Comparison of ENCODE assay signal across 22 cellular contexts in genomic region chr10:71081912-71082311, GRCh38.
A peak's percentile ranks its signal among the peaks of the same experiment; 100 is the strongest.
DNase-seq lines count a peak whose midpoint lies in the region; TF ChIP-seq lines count a peak whose summit lies in the region.
"Had no signal": no experiment of that assay in that cellular context is flagged by ENCODE, and none has a peak within 500 bp of the region (broad histone marks: within the 10 kb centered on the region; RNA-seq: fewer than 3 reads in every experiment).

No MANE protein-coding gene starts in this region.

- no peak overlapping the region for H3K27ac ChIP-seq in endodermal cell (ENCODE audit: low read depth, low read length)
- H3K27ac ChIP-seq: thyroid gland had no signal

- H3K9ac ChIP-seq in endodermal cell (ENCODE audit: extremely low read depth, low read length, poor library complexity, severe bottlenecking), result no peak overlapping the region

- no peak overlapping the region for H3K4me3 Mint-ChIP-seq in endodermal cell
- H3K4me3 Mint-ChIP-seq: HFFc6; memory B cell; T-helper 2 cell treated with Interferon-gamma antibody and Interleukin-4, amounts not matched to agents 5 μg/mL and 100 μg/mL, for 36 hours had no signal

- DNase-seq in 8988T (peak; percentile 1), GM13976 (ENCODE audit: low spot score) (peak; percentile 6), endodermal cell (peak; percentile 16), retina (peak; percentile 7), T-helper 2 cell (no peak), midbrain (lab: John Stamatoyannopoulos, UW) (no peak), HCEC 1CT (no peak)
- DNase-seq in activated CD4-positive, alpha-beta T cell treated with anti-CD3 and anti-CD28 coated beads for 4 hours, result no peak
- DNase-seq: activated naive CD4-positive, alpha-beta T cell; activated T-cell treated with anti-CD3 and anti-CD28 coated beads for 4 hours; amniotic stem cell; cortex of kidney; HFFc6; IMR-90; NCI-H1105; NCI-H2081; NCI-H345; nucleus accumbens; stimulated activated naive CD8-positive, alpha-beta T cell treated with anti-CD3 and anti-CD28 coated beads, Interleukin-15, Interleukin-2, amounts not matched to agents 100 U/mL and 50 U/mL, for 24 hours; thyroid gland had no signal

- H3K4me1 Mint-ChIP-seq in endodermal cell, result no peaks in the 10 kb centered on the region
- H3K4me1 Mint-ChIP-seq: memory B cell had no signal

- no peaks in the 10 kb centered on the region for H3K9me3 Mint-ChIP-seq in endodermal cell
- H3K9me3 Mint-ChIP-seq: HFFc6; memory B cell; T-helper 2 cell treated with Interferon-gamma antibody and Interleukin-4, amounts not matched to agents 5 μg/mL and 100 μg/mL, for 36 hours had no signal

- H3K4me1 ChIP-seq in endodermal cell (ENCODE audit: control insufficient read depth, insufficient read depth, low read length), result no peaks in the 10 kb centered on the region
- H3K4me1 ChIP-seq: thyroid gland had no signal

- no peaks in the 10 kb centered on the region for H3K36me3 Mint-ChIP-seq in endodermal cell (ENCODE audit: low read depth)
- H3K36me3 Mint-ChIP-seq: memory B cell had no signal

- 91 to 100% methylated on average over 1 to 2 of the region's 2 CpGs for WGBS in endodermal cell (ENCODE audit: insufficient coverage in 1 of 2, insufficient read length in 1 of 2), 2 experiments

- no peak overlapping the region for H3K4me3 ChIP-seq in endodermal cell (ENCODE audit: low read length)
- H3K4me3 ChIP-seq: thyroid gland had no signal

- in situ Hi-C loops in GM13976 (cut with MboI; ENCODE audit: low sequenced_read_pairs, unreplicated experiment), result no loop called here

- TF ChIP-seq CTCF in GM13976 (IDR thresholded peaks at IDR 0.05; ENCODE audit: borderline replicate concordance, control extremely low read depth, extremely low read depth, insufficient read depth, missing control alignments), result no peak
- no peak for TF ChIP-seq CTCF in endodermal cell (conservative IDR thresholded peaks at IDR 0.05)

- no peaks in the 10 kb centered on the region for H3K27me3 Mint-ChIP-seq in endodermal cell (ENCODE audit: insufficient read depth)

- no peaks in the 10 kb centered on the region for H3K27me3 ChIP-seq in endodermal cell (ENCODE audit: control insufficient read depth, insufficient read depth, low read length, poor library complexity, severe bottlenecking)
- H3K27me3 ChIP-seq: thyroid gland had no signal

- no peak overlapping the region for H3K27ac Mint-ChIP-seq in endodermal cell
- H3K27ac Mint-ChIP-seq: HFFc6; memory B cell; T-helper 2 cell treated with Interferon-gamma antibody and Interleukin-4, amounts not matched to agents 5 μg/mL and 100 μg/mL, for 36 hours had no signal

- no peaks in the 10 kb centered on the region for H3K36me3 ChIP-seq in endodermal cell (ENCODE audit: control insufficient read depth, insufficient read depth, low read length)
- H3K36me3 ChIP-seq: thyroid gland had no signal

- H3K9me3 ChIP-seq in endodermal cell (ENCODE audit: control insufficient read depth, low read length), result no peaks in the 10 kb centered on the region
- H3K9me3 ChIP-seq: thyroid gland had no signal

Comparison
In these comparisons a context has a peak if more than half of its experiments do, and no peak if none do; other contexts are left out.
1. DNase-seq: peak in 8988T (single experiment), GM13976 (single experiment), endodermal cell (single experiment) and retina (single experiment); none in T-helper 2 cell (0 of 5), activated CD4-positive, alpha-beta T cell treated with anti-CD3 and anti-CD28 coated beads for 4 hours (0 of 2), midbrain (single experiment) and HCEC 1CT (single experiment).